In genomic region chr11:691710-692590, GRCh38 we compare ENCODE assay signal across 1 cellular context.
TF ChIP-seq lines count a peak whose summit lies in the region.

No MANE protein-coding gene starts in this region.

TF ChIP-seq in WTC11, 78 proteins besides CTCF, POLR2A, EP300 and RAD21 (continued from another document):
- no peak for TF ChIP-seq ETV6 (CRISPR knock-in tag; IDR thresholded peaks at IDR 0.05)
- TF ChIP-seq GRHL2 (CRISPR knock-in tag; IDR thresholded peaks at IDR 0.05; ENCODE audit: insufficient replicate concordance, severe bottlenecking): no peak
- no peak for TF ChIP-seq RORB (CRISPR knock-in tag; IDR thresholded peaks at IDR 0.05)
- no peak for TF ChIP-seq NFATC4 (CRISPR knock-in tag; IDR thresholded peaks at IDR 0.05)
- no peak for TF ChIP-seq PREB (CRISPR knock-in tag; IDR thresholded peaks at IDR 0.05; ENCODE audit: borderline replicate concordance)
- TF ChIP-seq ZNF219 (CRISPR knock-in tag; IDR thresholded peaks at IDR 0.05; ENCODE audit: borderline replicate concordance): no peak
- TF ChIP-seq SMAD3 (CRISPR knock-in tag; IDR thresholded peaks at IDR 0.05; ENCODE audit: borderline replicate concordance): no peak
